In genomic region chr7:130364446-130364845, GRCh38 we compare ENCODE assay signal across 16 cellular contexts. TPM values are rescaled to one million over a fixed set of nuclear protein-coding genes. Genes with fewer than 3 reads are reported as not detected.
DNase-seq lines count a peak whose midpoint lies in the region; ATAC-seq and TF ChIP-seq lines count a peak whose summit lies in the region.
"Had no signal": no experiment of that assay in that cellular context is flagged by ENCODE, and none has a peak within 500 bp of the region (broad histone marks: within the 10 kb centered on the region; RNA-seq: fewer than 3 reads in every experiment).

No MANE protein-coding gene starts in this region.

- H3K4me1 Mint-ChIP-seq in WTC11: peaks cover 20% of the 10 kb centered on the region

- H3K27ac ChIP-seq in foreskin keratinocyte (peak overlapping the region; percentile 73), psoas muscle (peak overlapping the region; percentile 83)
- H3K27ac ChIP-seq: BLaER1 treated with 17β-estradiol and CSF1 and Interleukin-3, amounts not matched to agents 10 nM and 100 nM; KMS-11; right lobe of liver had no signal

- peak; percentile 26 for DNase-seq in DMS79 (lab: John Stamatoyannopoulos, UW)
- DNase-seq in NCI-H146 (lab: John Stamatoyannopoulos, UW): peak; percentile 68
- no peak for DNase-seq in foreskin keratinocyte
- peak in 1 of 2 donors; percentile 34 for DNase-seq in psoas muscle
- DNase-seq in WTC11 (ENCODE audit: low spot score): no peak
- DNase-seq in GM20000 (ENCODE audit: low spot score): no peak
- no peak for DNase-seq in AG08395 (ENCODE audit: low spot score)
- DNase-seq: activated CD4-positive, alpha-beta T cell treated with anti-CD3 and anti-CD28 coated beads for 4 hours; activated naive CD4-positive, alpha-beta T cell; NCI-H510A; stimulated activated CD4-positive, alpha-beta T cell treated with anti-CD3 and anti-CD28 coated beads, Interleukin-4, amount 100 ng/mL, for 24 hours had no signal

- CTCF ChIA-PET in WTC11 (lab: Charles Lee): no interaction called here

- H3K9me3 Mint-ChIP-seq in WTC11: peaks cover 19% of the 10 kb centered on the region

- no peaks in the 10 kb centered on the region for H3K27me3 ChIP-seq in foreskin keratinocyte
- H3K27me3 ChIP-seq in psoas muscle (ENCODE audit: insufficient read depth in 3 of 3, low read length in 2 of 3): no peaks in the 10 kb centered on the region
- H3K27me3 ChIP-seq: BLaER1 treated with 17β-estradiol and CSF1 and Interleukin-3, amounts not matched to agents 10 nM and 100 nM; right lobe of liver had no signal

- H3K9me3 ChIP-seq in psoas muscle: peaks cover 9% of the 10 kb centered on the region
- H3K9me3 ChIP-seq: right lobe of liver had no signal

- H3K36me3 Mint-ChIP-seq in WTC11: peaks cover 10% of the 10 kb centered on the region

- H3K27ac Mint-ChIP-seq in WTC11: no peak overlapping the region

- H3K36me3 ChIP-seq in psoas muscle (ENCODE audit: insufficient read depth in 1 of 2, low read depth in 1 of 2): no peaks in the 10 kb centered on the region
- H3K36me3 ChIP-seq: BLaER1 treated with 17β-estradiol and CSF1 and Interleukin-3, amounts not matched to agents 10 nM and 100 nM; right lobe of liver had no signal

- POLR2A ChIA-PET in WTC11 (lab: Charles Lee): no interaction called here

- WGBS in psoas muscle, 3 donors: 57 to 73% (median 69%) methylated on average over 4 of the region's 4 CpGs

- H3K4me1 ChIP-seq in foreskin keratinocyte (peaks cover 31% of the 10 kb centered on the region), psoas muscle (peaks cover 42% of the 10 kb centered on the region)
- H3K4me1 ChIP-seq: right lobe of liver had no signal

- TF ChIP-seq CTCF in foreskin keratinocyte (conservative IDR thresholded peaks at IDR 0.05) (no peak), psoas muscle (IDR thresholded peaks at IDR 0.05) (no peak), WTC11 (IDR thresholded peaks at IDR 0.05) (no peak), GM20000 (IDR thresholded peaks at IDR 0.05; ENCODE audit: extremely low read depth, missing control alignments) (no peak)

- no peaks in the 10 kb centered on the region; the same call in none of the 2 replicates for H3K27me3 Mint-ChIP-seq in WTC11 (ENCODE audit: low read depth)

- H3K4me3 ChIP-seq in psoas muscle: no peak overlapping the region
- H3K4me3 ChIP-seq: BLaER1 treated with 17β-estradiol and CSF1 and Interleukin-3, amounts not matched to agents 10 nM and 100 nM; right lobe of liver had no signal

- intact Hi-C loops in psoas muscle (cut with DNase I): no loop called here

- H3K4me3 Mint-ChIP-seq in WTC11: no peak overlapping the region

- ATAC-seq in foreskin keratinocyte: no peak
- ATAC-seq in psoas muscle: no peak
- no peak for ATAC-seq in WTC11
- ATAC-seq: right lobe of liver had no signal

TF ChIP-seq in WTC11, 78 proteins besides CTCF, POLR2A, EP300 and RAD21:
- no peak for TF ChIP-seq SMAD4 (CRISPR knock-in tag; IDR thresholded peaks at IDR 0.05)
- no peak for TF ChIP-seq HMGA2 (CRISPR knock-in tag; IDR thresholded peaks at IDR 0.05)
- TF ChIP-seq ZNF317 (CRISPR knock-in tag; IDR thresholded peaks at IDR 0.05; ENCODE audit: borderline replicate concordance, low read depth): no peak

RNA-seq across cellular contexts. Expression of gene CPA1, which starts 15.8 kb away (rescaled TPM):
- total RNA-seq in foreskin keratinocyte: not detected in 2 replicates
- polyA plus RNA-seq in foreskin keratinocyte: not detected in 2 replicates
- 1 to 10 TPM in 3 of 4 donors, under 1 TPM in 1; 0.52 to 4.6 (median 1.3) TPM for total RNA-seq in psoas muscle
- polyA plus RNA-seq in psoas muscle: 1 to 10 TPM in 1 of 3 donors, under 1 TPM in 2; 0.18 to 1.0 (median 0.56) TPM
- total RNA-seq in WTC11 (2021): 7.9 to 14.0 TPM (median 8.9 TPM) in 3 replicates
- total RNA-seq: dermis microvascular lymphatic vessel endothelial cell, right lobe of liver, temporal lobe had no signal

RNA-seq across cellular contexts. Expression of gene CPA5, which starts 19.8 kb away (rescaled TPM):
- total RNA-seq in foreskin keratinocyte (0.17 and 0.25 TPM in 2 replicates), psoas muscle (1 to 10 TPM in 2 of 4 donors, under 1 TPM in 1, not detected in 1; 0.73 to 5.2 (median 1.7) TPM), WTC11 (2021) (not detected in 3 replicates)
- polyA plus RNA-seq in foreskin keratinocyte (0.29 and 0.51 TPM in 2 replicates), psoas muscle (1 to 10 TPM in 1 of 3 donors, under 1 TPM in 2; 0.42 to 1.3 (median 0.48) TPM)
- total RNA-seq: dermis microvascular lymphatic vessel endothelial cell, right lobe of liver, temporal lobe had no signal

Comparison
In these comparisons a context has a peak if more than half of its experiments do, and no peak if none do; other contexts are left out.
1. DNase-seq: peak in DMS79 (single experiment) and NCI-H146 (single experiment); none in foreskin keratinocyte (0 of 2), WTC11 (single experiment), GM20000 (single experiment) and AG08395 (single experiment).